ENCODE assay signal across 8 cellular contexts in the genomic region with DNA sequence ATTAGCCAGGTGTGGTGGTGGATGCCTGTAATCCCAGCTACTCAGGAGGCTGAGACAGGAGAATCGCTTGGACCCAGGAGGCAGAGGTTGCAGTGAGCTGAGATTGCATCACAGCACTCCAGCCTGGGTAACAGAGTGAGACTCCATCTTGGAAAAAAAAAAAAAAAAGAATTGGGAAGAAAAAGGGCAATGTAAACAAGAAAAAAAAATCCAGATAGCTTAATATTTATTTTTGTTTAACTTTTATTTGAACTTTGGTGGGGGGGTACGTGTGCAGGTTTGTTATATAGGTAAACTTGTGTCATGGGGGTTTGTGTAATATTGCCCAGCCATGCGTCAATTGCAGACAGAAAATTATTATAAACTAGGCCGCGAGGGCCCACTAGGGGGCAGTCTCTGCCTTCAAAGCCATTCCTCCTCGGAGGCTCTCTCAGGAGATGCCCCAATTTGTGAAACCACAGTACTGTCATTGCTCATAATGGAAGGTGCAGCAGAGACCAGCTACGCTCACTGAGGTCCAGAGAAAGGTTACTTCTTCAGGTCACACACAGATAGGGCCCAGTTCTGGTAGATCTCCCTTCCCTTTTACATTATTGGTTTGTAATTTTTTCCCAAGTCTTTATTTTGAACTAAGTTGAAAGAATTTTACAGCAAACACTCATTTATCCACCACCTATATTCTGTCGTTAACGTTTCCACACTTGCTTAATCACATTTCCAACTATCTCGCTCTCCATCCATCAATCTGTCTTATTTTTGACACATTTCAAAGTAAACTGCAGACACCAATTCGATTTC.
DNase-seq lines count a peak whose midpoint lies in the region; ATAC-seq, FAIRE-seq and TF ChIP-seq lines count a peak whose summit lies in the region.

No MANE protein-coding gene starts in this region.

- FAIRE-seq in G401.6 (lab: Jason Lieb, UNC), result peak; percentile 3

- peak; percentile 90 for TF ChIP-seq CTCF in mesothelial cell of epicardium (IDR thresholded peaks at IDR 0.05; ENCODE audit: unreplicated experiment)

- H3K4me1 Mint-ChIP-seq in mesothelial cell of epicardium, result no peaks in the 10 kb centered on the region

- H3K36me3 Mint-ChIP-seq in mesothelial cell of epicardium, result no peaks in the 10 kb centered on the region

- DNase-seq in NCI-H69 (lab: John Stamatoyannopoulos, UW), result peak; percentile 79
- DNase-seq in activated CD4-positive, alpha-beta T cell treated with anti-CD3 and anti-CD28 coated beads, Interleukin-2, amount 50 U/mL, for 4 hours, result peak; percentile 70 to 74
- peak; percentile 50 to 60 (median 54) for DNase-seq in effector memory CD4-positive, alpha-beta T cell
- peak; percentile 44 to 87 for DNase-seq in mesothelial cell of epicardium (ENCODE audit: low spot score in 2 of 2, unreplicated experiment in 2 of 2)
- peak; percentile 46 to 55 for DNase-seq in stimulated activated CD8-positive, alpha-beta memory T cell treated with anti-CD3 and anti-CD28 coated beads, Interleukin-4, amount 100 ng/mL, for 1 hour (ENCODE audit: low read depth in 2 of 2, low spot score in 1 of 2)

- H3K27ac ChIP-seq in effector memory CD4-positive, alpha-beta T cell (ENCODE audit: insufficient read depth, low read length, poor library complexity, severe bottlenecking), result no peak overlapping the region

- no peaks in the 10 kb centered on the region for H3K9me3 Mint-ChIP-seq in mesothelial cell of epicardium

- peaks cover 6% of the 10 kb centered on the region for H3K36me3 ChIP-seq in effector memory CD4-positive, alpha-beta T cell (ENCODE audit: control insufficient read depth, insufficient read depth, low read length)

- no peaks in the 10 kb centered on the region for H3K9me3 ChIP-seq in effector memory CD4-positive, alpha-beta T cell (ENCODE audit: control insufficient read depth, low read length)

- H3K4me3 ChIP-seq in effector memory CD4-positive, alpha-beta T cell (ENCODE audit: insufficient read depth, low read depth, low read length, poor library complexity, severe bottlenecking), result no peak overlapping the region

- peak; percentile 53 for ATAC-seq in HG02885 (IDR thresholded peaks at IDR 0.05; ENCODE audit: poor library complexity, unreplicated experiment)
- ATAC-seq in GM19467 (IDR thresholded peaks at IDR 0.05; ENCODE audit: unreplicated experiment), result no peak

- no peaks in the 10 kb centered on the region for H3K27me3 ChIP-seq in effector memory CD4-positive, alpha-beta T cell (replicated peaks; ENCODE audit: control insufficient read depth, insufficient read depth, low read length, poor library complexity, severe bottlenecking)

- H3K4me3 Mint-ChIP-seq in mesothelial cell of epicardium, result no peak overlapping the region

- no peak overlapping the region for H3K27ac Mint-ChIP-seq in mesothelial cell of epicardium

- H3K4me1 ChIP-seq in effector memory CD4-positive, alpha-beta T cell (ENCODE audit: control insufficient read depth, insufficient read depth, low read length, poor library complexity, severe bottlenecking), result no peaks in the 10 kb centered on the region

- peaks cover 52% of the 10 kb centered on the region for H3K27me3 Mint-ChIP-seq in mesothelial cell of epicardium (ENCODE audit: low read depth)
